Comparison of ENCODE assay signal across 22 cellular contexts in the genomic region with DNA sequence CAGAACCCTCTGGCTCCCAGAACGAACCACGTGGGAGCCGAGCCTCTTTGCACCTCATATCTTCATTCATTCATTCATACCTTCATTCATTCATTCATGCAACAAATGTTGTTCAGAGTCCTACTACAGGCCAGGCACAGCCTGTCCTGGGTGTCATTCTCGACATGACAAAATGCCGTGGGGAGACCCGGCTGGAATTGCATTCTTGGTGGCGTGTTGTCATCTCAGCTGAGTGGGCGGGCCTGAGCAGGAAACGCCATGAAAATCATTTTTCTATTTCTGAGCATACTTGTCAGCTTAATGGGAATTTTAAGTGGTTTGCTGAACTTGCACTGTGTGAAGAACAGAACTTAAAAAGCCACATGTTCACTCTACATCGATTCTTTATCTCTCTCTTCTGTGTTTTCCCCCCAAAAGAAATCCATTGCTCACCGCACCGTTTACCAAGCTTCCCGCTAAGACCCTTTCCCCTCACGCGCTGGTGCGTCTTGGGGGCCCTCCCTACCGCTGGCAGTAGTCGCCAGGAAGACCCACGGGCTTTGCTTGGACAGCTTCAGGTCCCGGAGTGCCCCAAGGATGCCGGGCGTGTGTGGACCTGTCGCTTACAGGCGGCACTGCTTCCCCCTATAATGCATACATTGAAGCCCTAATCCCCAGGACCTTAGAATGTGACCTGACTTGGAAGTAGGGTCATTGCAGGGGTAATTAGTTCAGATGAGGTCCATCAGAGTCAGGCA. TPM values are rescaled to one million over a fixed set of nuclear protein-coding genes. Genes with fewer than 3 reads are reported as not detected.
DNase-seq lines count a peak whose midpoint lies in the region; ATAC-seq, FAIRE-seq and TF ChIP-seq lines count a peak whose summit lies in the region.
"Had no signal": no experiment of that assay in that cellular context is flagged by ENCODE, and none has a peak within 500 bp of the region (broad histone marks: within the 10 kb centered on the region; RNA-seq: fewer than 3 reads in every experiment).

No MANE protein-coding gene starts in this region.

- no peak for FAIRE-seq in GM19239 (lab: Jason Lieb, UNC)
- FAIRE-seq: bronchial epithelial cell had no signal

- H3K36me3 Mint-ChIP-seq in progenitor cell of endocrine pancreas (ENCODE audit: insufficient read depth) = no peaks in the 10 kb centered on the region
- H3K36me3 Mint-ChIP-seq: IgD-negative memory B cell, WTC11 had no signal

- H3K9me3 Mint-ChIP-seq in progenitor cell of endocrine pancreas (ENCODE audit: low read depth) = no peaks in the 10 kb centered on the region
- H3K9me3 Mint-ChIP-seq: IgD-negative memory B cell, neural crest cell, WTC11 had no signal

- no peak for TF ChIP-seq CTCF in GM10266 (IDR thresholded peaks at IDR 0.05; ENCODE audit: control insufficient read depth, insufficient read depth, low read depth, missing control alignments)
- TF ChIP-seq CTCF in progenitor cell of endocrine pancreas (IDR thresholded peaks at IDR 0.05; ENCODE audit: unreplicated experiment) = no peak

- no peak overlapping the region for H3K27ac Mint-ChIP-seq in progenitor cell of endocrine pancreas
- H3K27ac Mint-ChIP-seq: IgD-negative memory B cell, WTC11 had no signal

- H3K4me1 Mint-ChIP-seq in progenitor cell of endocrine pancreas (ENCODE audit: low read depth) = no peaks in the 10 kb centered on the region
- H3K4me1 Mint-ChIP-seq: neural crest cell, WTC11 had no signal

- peaks cover 29% of the 10 kb centered on the region for H3K27me3 Mint-ChIP-seq in progenitor cell of endocrine pancreas

- no peak overlapping the region for H3K4me3 Mint-ChIP-seq in progenitor cell of endocrine pancreas (ENCODE audit: low read depth)
- H3K4me3 Mint-ChIP-seq: IgD-negative memory B cell, neural crest cell, WTC11 had no signal

- ATAC-seq in GM19023 (IDR thresholded peaks at IDR 0.05; ENCODE audit: unreplicated experiment) (no peak), HG03139 (IDR thresholded peaks at IDR 0.05; ENCODE audit: unreplicated experiment) (no peak)
- ATAC-seq: HCT116, Panc1, WTC11 had no signal

- DNase-seq in D341Med (ENCODE audit: low spot score) = peak; percentile 8
- peak; percentile 11 for DNase-seq in GM10266 (ENCODE audit: extremely low spot score)
- peak; percentile 32 for DNase-seq in ecto neural progenitor cell (ENCODE audit: low spot score)
- DNase-seq in progenitor cell of endocrine pancreas (ENCODE audit: low spot score, unreplicated experiment) = peak; percentile 5
- DNase-seq in GM19239 (ENCODE audit: insufficient read length, low spot score) = no peak
- DNase-seq: activated gamma-delta T cell, dermis blood vessel endothelial cell, MG63, NCI-H146, NCI-H345 had no signal

RNA-seq across cellular contexts. Expression of gene HMX1, which starts 41.6 kb away (rescaled TPM):
- 0.65 and 0.87 TPM in 2 replicates for total RNA-seq in progenitor cell of endocrine pancreas
- total RNA-seq: adrenal gland; bronchial epithelial cell; dermis blood vessel endothelial cell; fibroblast of villous mesenchyme; kidney epithelial cell; T-helper 2 cell treated with Interferon-gamma antibody and Interleukin-4, amounts not matched to agents 100 ng/mL and 5 ng/mL, for 36 hours had no signal
